In genomic region chr4:15182600-15183222, GRCh38 we compare ENCODE assay signal across 13 cellular contexts.
A peak's percentile ranks its signal among the peaks of the same experiment; 100 is the strongest.
DNase-seq lines count a peak whose midpoint lies in the region; ATAC-seq and TF ChIP-seq lines count a peak whose summit lies in the region.
"Had no signal": no experiment of that assay in that cellular context is flagged by ENCODE, and none has a peak within 500 bp of the region (broad histone marks: within the 10 kb centered on the region; RNA-seq: fewer than 3 reads in every experiment).

No MANE protein-coding gene starts in this region.

- DNase-seq in activated CD4-positive, alpha-beta T cell treated with anti-CD3 and anti-CD28 coated beads for 4 hours, result peak; percentile 6 to 16
- DNase-seq in activated CD4-positive, alpha-beta T cell treated with anti-CD3 and anti-CD28 coated beads, Interleukin-2, amount 10 ng/mL, durations not matched to agents 7 days and 5 days, result no peak
- peak in 1 of 2 donors; percentile 18 for DNase-seq in activated naive CD4-positive, alpha-beta T cell treated with anti-CD3 and anti-CD28 coated beads, Interleukin-2, amount 50 U/mL, for 72 hours (ENCODE audit: low spot score in 2 of 2)
- DNase-seq in stimulated activated CD4-positive, alpha-beta T cell treated with anti-CD3 and anti-CD28 coated beads, Interleukin-2, amount 100 ng/mL, for 4 hours (ENCODE audit: low read depth), result peak; percentile 4
- DNase-seq in NCI-H510A treated with DMSO at 0.1 percent for 48 hours (lab: John Stamatoyannopoulos, UW), result no peak
- DNase-seq in SIG-M5 (lab: John Stamatoyannopoulos, UW), result no peak
- DNase-seq: ACHN, aorta, GOT3, mucosa of descending colon had no signal

- no peaks in the 10 kb centered on the region for H3K27me3 Mint-ChIP-seq in activated CD4-positive, alpha-beta T cell treated with anti-CD3 and anti-CD28 coated beads, Interleukin-2, amount 10 ng/mL, durations not matched to agents 7 days and 5 days
- H3K27me3 Mint-ChIP-seq: IgD-negative memory B cell had no signal

- H3K36me3 Mint-ChIP-seq in activated CD4-positive, alpha-beta T cell treated with anti-CD3 and anti-CD28 coated beads, Interleukin-2, amount 10 ng/mL, durations not matched to agents 7 days and 5 days (ENCODE audit: low read depth), result no peaks in the 10 kb centered on the region
- no peaks in the 10 kb centered on the region for H3K36me3 Mint-ChIP-seq in activated naive CD4-positive, alpha-beta T cell treated with anti-CD3 and anti-CD28 coated beads, Interleukin-2, amount 50 U/mL, for 72 hours
- H3K36me3 Mint-ChIP-seq: IgD-negative memory B cell had no signal

- CTCF ChIA-PET in activated CD4-positive, alpha-beta T cell treated with anti-CD3 and anti-CD28 coated beads, Interleukin-2, amount 10 ng/mL, durations not matched to agents 7 days and 5 days (lab: Charles Lee), result interaction anchor here (0.7 kb wide), 1 partner anchor 15 kb away, joined by 3 read pairs; no protein-coding TSS in a partner anchor

- no peaks in the 10 kb centered on the region for H3K9me3 Mint-ChIP-seq in activated CD4-positive, alpha-beta T cell treated with anti-CD3 and anti-CD28 coated beads, Interleukin-2, amount 10 ng/mL, durations not matched to agents 7 days and 5 days
- H3K9me3 Mint-ChIP-seq in activated naive CD4-positive, alpha-beta T cell treated with anti-CD3 and anti-CD28 coated beads, Interleukin-2, amount 50 U/mL, for 72 hours, result no peaks in the 10 kb centered on the region

- peaks cover 12% of the 10 kb centered on the region for H3K4me1 Mint-ChIP-seq in activated CD4-positive, alpha-beta T cell treated with anti-CD3 and anti-CD28 coated beads, Interleukin-2, amount 10 ng/mL, durations not matched to agents 7 days and 5 days

- no peak overlapping the region for H3K27ac Mint-ChIP-seq in activated CD4-positive, alpha-beta T cell treated with anti-CD3 and anti-CD28 coated beads, Interleukin-2, amount 10 ng/mL, durations not matched to agents 7 days and 5 days
- peak overlapping the region; percentile 15 to 84 for H3K27ac Mint-ChIP-seq in activated naive CD4-positive, alpha-beta T cell treated with anti-CD3 and anti-CD28 coated beads, Interleukin-2, amount 50 U/mL, for 72 hours
- H3K27ac Mint-ChIP-seq: IgD-negative memory B cell had no signal

- POLR2A ChIA-PET in activated CD4-positive, alpha-beta T cell treated with anti-CD3 and anti-CD28 coated beads, Interleukin-2, amount 10 ng/mL, durations not matched to agents 7 days and 5 days (lab: Charles Lee), result no interaction called here

- ATAC-seq in HG03097 (IDR thresholded peaks at IDR 0.05; ENCODE audit: low FRiP score, unreplicated experiment) (peak; percentile 79), SK-N-SH treated with all-trans-retinoic acid at 6 μM for 48 hours (no peak)
- peak; percentile 95 to 97 for ATAC-seq in activated naive CD4-positive, alpha-beta T cell treated with anti-CD3 and anti-CD28 coated beads, Interleukin-2, amount 50 U/mL, for 72 hours
- ATAC-seq: mucosa of descending colon had no signal

- H3K4me3 Mint-ChIP-seq in activated CD4-positive, alpha-beta T cell treated with anti-CD3 and anti-CD28 coated beads, Interleukin-2, amount 10 ng/mL, durations not matched to agents 7 days and 5 days, result no peak overlapping the region

TF ChIP-seq in SK-N-SH treated with all-trans-retinoic acid at 6 μM for 48 hours, 23 proteins besides CTCF, POLR2A, EP300 and RAD21:
- TF ChIP-seq BACH2 (CRISPR knock-in tag; IDR thresholded peaks at IDR 0.05; ENCODE audit: borderline replicate concordance), result no peak
- TF ChIP-seq, protein P1, sequence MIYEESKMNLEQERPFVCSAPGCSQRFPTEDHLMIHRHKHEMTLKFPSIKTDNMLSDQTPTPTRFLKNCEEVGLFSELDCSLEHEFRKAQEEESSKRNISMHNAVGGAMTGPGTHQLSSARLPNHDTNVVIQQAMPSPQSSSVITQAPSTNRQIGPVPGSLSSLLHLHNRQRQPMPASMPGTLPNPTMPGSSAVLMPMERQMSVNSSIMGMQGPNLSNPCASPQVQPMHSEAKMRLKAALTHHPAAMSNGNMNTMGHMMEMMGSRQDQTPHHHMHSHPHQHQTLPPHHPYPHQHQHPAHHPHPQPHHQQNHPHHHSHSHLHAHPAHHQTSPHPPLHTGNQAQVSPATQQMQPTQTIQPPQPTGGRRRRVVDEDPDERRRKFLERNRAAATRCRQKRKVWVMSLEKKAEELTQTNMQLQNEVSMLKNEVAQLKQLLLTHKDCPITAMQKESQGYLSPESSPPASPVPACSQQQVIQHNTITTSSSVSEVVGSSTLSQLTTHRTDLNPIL (CRISPR knock-in tag; IDR thresholded peaks at IDR 0.05; ENCODE audit: low read depth), result no peak
- no peak for TF ChIP-seq SNAI2 (CRISPR knock-in tag; IDR thresholded peaks at IDR 0.05)
TF ChIP-seq in SK-N-SH treated with all-trans-retinoic acid at 6 μM for 48 hours: peak in this region for 0.

Comparison
In these comparisons a context has a peak if more than half of its experiments do, and no peak if none do; other contexts are left out.
1. DNase-seq: peak in activated CD4-positive, alpha-beta T cell treated with anti-CD3 and anti-CD28 coated beads for 4 hours (2 of 2) and stimulated activated CD4-positive, alpha-beta T cell treated with anti-CD3 and anti-CD28 coated beads, Interleukin-2, amount 100 ng/mL, for 4 hours (single experiment); none in activated CD4-positive, alpha-beta T cell treated with anti-CD3 and anti-CD28 coated beads, Interleukin-2, amount 10 ng/mL, durations not matched to agents 7 days and 5 days (single experiment), NCI-H510A treated with DMSO at 0.1 percent for 48 hours (single experiment) and SIG-M5 (single experiment).